Comparison of ENCODE assay signal across 2 cellular contexts in genomic region chr10:74146980-74147379, GRCh38.
A peak's percentile ranks its signal among the peaks of the same experiment; 100 is the strongest.
TF ChIP-seq lines count a peak whose summit lies in the region.

No MANE protein-coding gene starts in this region.

TF ChIP-seq in HEK293, 187 proteins besides CTCF, POLR2A, EP300 and RAD21:
- TF ChIP-seq KLF9 (tag by site-specific recombination; IDR thresholded peaks at IDR 0.05; ENCODE audit: low read depth) (0 out of 2 replicates have a peak, but pooled peaks have one; percentile 24), ZBTB6 (tag by site-specific recombination; IDR thresholded peaks at IDR 0.05) (peak; percentile 29; the same call in 1 of the 2 replicates)
TF ChIP-seq in HEK293: peak in this region for 2; not testable (repeated sequence) for 185.

TF ChIP-seq in HepG2, 621 proteins besides CTCF, POLR2A, EP300 and RAD21:
- TF ChIP-seq ZNF770 (CRISPR knock-in tag; IDR thresholded peaks at IDR 0.05), result peak; percentile 58
